9 cellular contexts compared by ENCODE assay signal in genomic region chr3:133295199-133295901, GRCh38.
DNase-seq lines count a peak whose midpoint lies in the region; ATAC-seq and TF ChIP-seq lines count a peak whose summit lies in the region.
"Had no signal": no experiment of that assay in that cellular context is flagged by ENCODE, and none has a peak within 500 bp of the region (broad histone marks: within the 10 kb centered on the region; RNA-seq: fewer than 3 reads in every experiment).

No MANE protein-coding gene starts in this region.

- POLR2A ChIA-PET in activated CD4-positive, alpha-beta T cell treated with anti-CD3 and anti-CD28 coated beads for 36 hours (lab: Charles Lee) = no interaction called here
- POLR2A ChIA-PET in WTC11 (lab: Charles Lee) = no interaction called here

- TF ChIP-seq CTCF in WTC11 (IDR thresholded peaks at IDR 0.05) (no peak), retinal pigment epithelial cell (conservative IDR thresholded peaks at IDR 0.05; ENCODE audit: low read depth, low read length) (no peak), glutamatergic neuron (IDR thresholded peaks at IDR 0.05; ENCODE audit: partially characterized antibody, unreplicated experiment) (no peak)

- no peak overlapping the region for H3K27ac Mint-ChIP-seq in activated CD4-positive, alpha-beta T cell treated with anti-CD3 and anti-CD28 coated beads for 36 hours
- H3K27ac Mint-ChIP-seq in WTC11 (no peak overlapping the region), glutamatergic neuron (ENCODE audit: unreplicated experiment) (no peak overlapping the region)
- H3K27ac Mint-ChIP-seq: activated CD4-positive, alpha-beta T cell treated with anti-CD3 and anti-CD28 coated beads, Interleukin-2, amount 10 ng/mL, durations not matched to agents 7 days and 5 days had no signal

- no peaks in the 10 kb centered on the region for H3K36me3 Mint-ChIP-seq in activated CD4-positive, alpha-beta T cell treated with anti-CD3 and anti-CD28 coated beads for 36 hours (ENCODE audit: low read depth)
- H3K36me3 Mint-ChIP-seq in WTC11 (no peaks in the 10 kb centered on the region), glutamatergic neuron (ENCODE audit: unreplicated experiment) (peaks cover 5% of the 10 kb centered on the region)

- peaks cover 5% of the 10 kb centered on the region for H3K4me1 Mint-ChIP-seq in activated CD4-positive, alpha-beta T cell treated with anti-CD3 and anti-CD28 coated beads for 36 hours
- H3K4me1 Mint-ChIP-seq in WTC11 (peaks cover 11% of the 10 kb centered on the region), glutamatergic neuron (ENCODE audit: low read depth, unreplicated experiment) (peaks cover 26% of the 10 kb centered on the region)
- H3K4me1 Mint-ChIP-seq: activated CD4-positive, alpha-beta T cell treated with anti-CD3 and anti-CD28 coated beads, Interleukin-2, amount 10 ng/mL, durations not matched to agents 7 days and 5 days had no signal

- CTCF ChIA-PET in activated CD4-positive, alpha-beta T cell treated with anti-CD3 and anti-CD28 coated beads for 36 hours (lab: Charles Lee) = no interaction called here
- CTCF ChIA-PET in WTC11 (lab: Charles Lee) = no interaction called here

- no peaks in the 10 kb centered on the region for H3K9me3 Mint-ChIP-seq in activated CD4-positive, alpha-beta T cell treated with anti-CD3 and anti-CD28 coated beads for 36 hours (ENCODE audit: low read depth)
- H3K9me3 Mint-ChIP-seq in WTC11 = no peaks in the 10 kb centered on the region
- peaks cover 2% of the 10 kb centered on the region for H3K9me3 Mint-ChIP-seq in glutamatergic neuron (ENCODE audit: unreplicated experiment)
- H3K9me3 Mint-ChIP-seq: activated CD4-positive, alpha-beta T cell treated with anti-CD3 and anti-CD28 coated beads, Interleukin-2, amount 10 ng/mL, durations not matched to agents 7 days and 5 days had no signal

- H3K4me3 ChIP-seq in retinal pigment epithelial cell (ENCODE audit: low read length) = no peak overlapping the region

- peaks cover 8% of the 10 kb centered on the region for H3K27me3 Mint-ChIP-seq in activated CD4-positive, alpha-beta T cell treated with anti-CD3 and anti-CD28 coated beads for 36 hours
- H3K27me3 Mint-ChIP-seq in WTC11 (ENCODE audit: low read depth) (no peaks in the 10 kb centered on the region), glutamatergic neuron (ENCODE audit: unreplicated experiment) (peaks cover 2% of the 10 kb centered on the region)

- intact Hi-C loops in activated CD4-positive, alpha-beta T cell treated with anti-CD3 and anti-CD28 coated beads for 36 hours (cut with DNase I, micrococcal nuclease) = no loop called here

- peak; percentile 30 for DNase-seq in activated CD4-positive, alpha-beta T cell treated with anti-CD3 and anti-CD28 coated beads for 36 hours
- no peak for DNase-seq in activated CD4-positive, alpha-beta T cell treated with anti-CD3 and anti-CD28 coated beads, Interleukin-2, amount 50 U/mL, for 48 hours
- DNase-seq in WTC11 (ENCODE audit: low spot score) = no peak
- peak; percentile 63 for DNase-seq in retinal pigment epithelial cell (ENCODE audit: low read depth)
- DNase-seq in amygdala (lab: John Stamatoyannopoulos, UW) = no peak
- no peak for DNase-seq in NCI-H1048 (lab: John Stamatoyannopoulos, UW)
- no peak for DNase-seq in glutamatergic neuron
- DNase-seq: activated CD4-positive, alpha-beta T cell treated with anti-CD3 and anti-CD28 coated beads, Interleukin-2, amount 10 ng/mL, durations not matched to agents 7 days and 5 days had no signal

- peak; percentile 86 for ATAC-seq in activated CD4-positive, alpha-beta T cell treated with anti-CD3 and anti-CD28 coated beads for 36 hours
- ATAC-seq in HG02884 (IDR thresholded peaks at IDR 0.05; ENCODE audit: unreplicated experiment) = peak; percentile 95
- ATAC-seq in WTC11 = peak; percentile 81

- no peak overlapping the region for H3K4me3 Mint-ChIP-seq in activated CD4-positive, alpha-beta T cell treated with anti-CD3 and anti-CD28 coated beads for 36 hours
- no peak overlapping the region for H3K4me3 Mint-ChIP-seq in WTC11
- H3K4me3 Mint-ChIP-seq in glutamatergic neuron (ENCODE audit: unreplicated experiment) = no peak overlapping the region
- H3K4me3 Mint-ChIP-seq: activated CD4-positive, alpha-beta T cell treated with anti-CD3 and anti-CD28 coated beads, Interleukin-2, amount 10 ng/mL, durations not matched to agents 7 days and 5 days had no signal

TF ChIP-seq in WTC11, 78 proteins besides CTCF, POLR2A, EP300 and RAD21:
- no peak for TF ChIP-seq ZNF232 (CRISPR knock-in tag; IDR thresholded peaks at IDR 0.05)
- no peak for TF ChIP-seq ATF3 (CRISPR knock-in tag; conservative IDR thresholded peaks at IDR 0.05)
- no peak for TF ChIP-seq PREB (CRISPR knock-in tag; IDR thresholded peaks at IDR 0.05; ENCODE audit: borderline replicate concordance)
- no peak for TF ChIP-seq IRF1 (CRISPR knock-in tag; IDR thresholded peaks at IDR 0.05)
- TF ChIP-seq SOX15 (CRISPR knock-in tag; IDR thresholded peaks at IDR 0.05) = no peak

Comparison
In these comparisons a context has a peak if more than half of its experiments do, and no peak if none do; other contexts are left out.
1. DNase-seq: peak in activated CD4-positive, alpha-beta T cell treated with anti-CD3 and anti-CD28 coated beads for 36 hours (single experiment) and retinal pigment epithelial cell (single experiment); none in activated CD4-positive, alpha-beta T cell treated with anti-CD3 and anti-CD28 coated beads, Interleukin-2, amount 50 U/mL, for 48 hours (0 of 2), WTC11 (single experiment), amygdala (0 of 56), NCI-H1048 (single experiment) and glutamatergic neuron (single experiment).
2. Peak in every context shown above with its lines, with median percentiles within 50 percentile points of each other: ATAC-seq.